26 cellular contexts compared by ENCODE assay signal in the genomic region with DNA sequence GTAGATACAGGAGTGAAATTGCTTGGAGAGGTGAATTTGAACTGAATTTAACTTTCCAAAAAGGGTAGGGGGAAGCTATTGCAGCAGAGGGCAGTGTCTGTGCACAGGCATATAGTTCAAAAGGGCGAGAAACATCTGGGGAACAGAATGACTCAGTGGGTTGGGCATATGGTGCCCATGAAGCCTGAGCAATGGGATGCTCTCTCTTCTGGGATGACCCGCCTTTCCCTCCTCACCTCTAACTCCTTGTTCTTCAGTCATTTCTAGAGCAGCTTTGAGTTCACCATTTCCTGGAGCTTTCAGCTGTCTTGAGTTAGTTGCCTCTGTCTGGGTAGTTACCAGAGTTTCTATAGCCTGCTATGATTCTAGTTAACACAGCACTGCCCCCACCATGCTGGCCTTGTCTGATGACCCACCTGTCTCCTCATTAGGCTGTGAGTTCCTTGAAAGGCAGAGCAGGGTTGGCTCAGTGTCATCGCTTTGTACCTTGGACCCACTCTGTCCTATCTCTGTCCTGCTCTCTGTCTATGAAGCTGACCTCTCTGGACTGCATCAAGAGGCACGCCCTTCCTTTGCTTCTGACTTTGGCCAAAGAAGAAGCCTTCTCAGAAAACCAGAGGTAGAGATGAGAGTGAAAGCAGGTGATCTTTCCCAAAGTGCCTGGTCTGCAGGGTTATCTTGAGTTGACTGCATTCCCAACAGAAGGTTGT.
DNase-seq lines count a peak whose midpoint lies in the region; ATAC-seq and TF ChIP-seq lines count a peak whose summit lies in the region.
"Had no signal": no experiment of that assay in that cellular context is flagged by ENCODE, and none has a peak within 500 bp of the region (broad histone marks: within the 10 kb centered on the region; RNA-seq: fewer than 3 reads in every experiment).

No MANE protein-coding gene starts in this region.

- H3K9me3 ChIP-seq in breast epithelium: no peaks in the 10 kb centered on the region
- no peaks in the 10 kb centered on the region for H3K9me3 ChIP-seq in mucosa of descending colon
- H3K9me3 ChIP-seq in tibial nerve: no peaks in the 10 kb centered on the region
- H3K9me3 ChIP-seq: BE2C had no signal

- peaks cover 7% of the 10 kb centered on the region for H3K4me1 Mint-ChIP-seq in MCF 10A (ENCODE audit: insufficient read depth, unreplicated experiment)
- no peaks in the 10 kb centered on the region for H3K4me1 Mint-ChIP-seq in activated T-cell treated with anti-CD3 and anti-CD28 coated beads, Interleukin-2, amount 50 U/mL, for 72 hours (ENCODE audit: low read depth)
- H3K4me1 Mint-ChIP-seq: GM23338 had no signal

- intact Hi-C loops in MCF 10A (cut with micrococcal nuclease): no loop called here
- intact Hi-C loops in breast epithelium (cut with DNase I; ENCODE audit: low total_unique reads): no loop called here
- intact Hi-C loops in mucosa of descending colon (cut with DNase I, micrococcal nuclease): no loop called here

- TF ChIP-seq POLR2A in breast epithelium (IDR thresholded peaks at IDR 0.05): no peak
- TF ChIP-seq POLR2A in erythroblast (IDR thresholded peaks at IDR 0.05; ENCODE audit: low read length): no peak
- TF ChIP-seq POLR2A in tibial nerve (IDR thresholded peaks at IDR 0.05): no peak

- POLR2A ChIA-PET in MCF 10A (lab: Yijun Ruan, JAX): no interaction called here

- no peaks in the 10 kb centered on the region for H3K27me3 Mint-ChIP-seq in MCF 10A (ENCODE audit: insufficient read depth, unreplicated experiment)
- no peaks in the 10 kb centered on the region for H3K27me3 Mint-ChIP-seq in activated T-cell treated with anti-CD3 and anti-CD28 coated beads, Interleukin-2, amount 50 U/mL, for 72 hours (ENCODE audit: low read depth)

- DNase-seq in MCF 10A (ENCODE audit: unreplicated experiment) (peak; percentile 8), breast epithelium (ENCODE audit: low spot score in 2 of 2) (no peak), erythroblast (lab: John Stamatoyannopoulos, UW) (peak; percentile 14 to 28), mucosa of descending colon (no peak), tibial nerve (ENCODE audit: low spot score in 2 of 2) (no peak)
- DNase-seq in activated naive CD4-positive, alpha-beta T cell (lab: John Stamatoyannopoulos, UW): no peak
- no peak for DNase-seq in activated T-cell treated with anti-CD3 and anti-CD28 coated beads, Interleukin-2, amount 50 U/mL, for 72 hours
- DNase-seq: 8988T, ACHN, BE2C, EL, GDM1, H9, HFFc6, IMR-90, NCI-H1048, NCI-H1417, NCI-H1694 treated with DMSO at 0.1 percent for 48 hours, NCI-H2081, NCI-H2227 treated with DMSO at 0.1 percent for 48 hours, NCI-H510A, NCI-H69, SHP77 had no signal

- H3K4me3 Mint-ChIP-seq in MCF 10A (ENCODE audit: unreplicated experiment): no peak overlapping the region
- no peak overlapping the region for H3K4me3 Mint-ChIP-seq in activated T-cell treated with anti-CD3 and anti-CD28 coated beads, Interleukin-2, amount 50 U/mL, for 72 hours
- H3K4me3 Mint-ChIP-seq: GM23338, H9, HFFc6 had no signal

- ATAC-seq in mucosa of descending colon: peak; percentile 68
- ATAC-seq in activated T-cell treated with anti-CD3 and anti-CD28 coated beads, Interleukin-2, amount 50 U/mL, for 72 hours (replicated peaks in 1 of 2): no peak
- ATAC-seq: GM23338 had no signal

- H3K27ac ChIP-seq in breast epithelium: no peak overlapping the region
- no peak overlapping the region for H3K27ac ChIP-seq in tibial nerve
- H3K27ac ChIP-seq: KMS-11, RWPE1 had no signal

- no TSS peak for BruUV-seq in MCF 10A (replicated peaks; lab: Mats Ljungman, UMichigan)

- no peak overlapping the region for H3K27ac Mint-ChIP-seq in MCF 10A (ENCODE audit: low read depth, unreplicated experiment)
- no peak overlapping the region for H3K27ac Mint-ChIP-seq in activated T-cell treated with anti-CD3 and anti-CD28 coated beads, Interleukin-2, amount 50 U/mL, for 72 hours
- H3K27ac Mint-ChIP-seq: GM23338, H9, HFFc6 had no signal

- CTCF ChIA-PET in MCF 10A (lab: Yijun Ruan, JAX): no interaction called here

- H3K9me3 Mint-ChIP-seq in MCF 10A (ENCODE audit: unreplicated experiment): no peaks in the 10 kb centered on the region
- H3K9me3 Mint-ChIP-seq in activated T-cell treated with anti-CD3 and anti-CD28 coated beads, Interleukin-2, amount 50 U/mL, for 72 hours: peaks cover 0 to 2% of the 10 kb centered on the region in 2 donors
- H3K9me3 Mint-ChIP-seq: GM23338, H9, HFFc6 had no signal

- WGBS in tibial nerve, 2 donors: 95 to 98% methylated on average over 4 of the region's 4 CpGs

- H3K27me3 ChIP-seq in breast epithelium (no peaks in the 10 kb centered on the region), tibial nerve (no peaks in the 10 kb centered on the region)
- H3K27me3 ChIP-seq: BE2C had no signal

- no peaks in the 10 kb centered on the region for H3K36me3 ChIP-seq in breast epithelium
- no peaks in the 10 kb centered on the region for H3K36me3 ChIP-seq in mucosa of descending colon (ENCODE audit: low read depth)
- no peaks in the 10 kb centered on the region for H3K36me3 ChIP-seq in tibial nerve
- H3K36me3 ChIP-seq: BE2C had no signal

- no peak overlapping the region for H3K4me3 ChIP-seq in breast epithelium
- H3K4me3 ChIP-seq in mucosa of descending colon: no peak overlapping the region
- H3K4me3 ChIP-seq in tibial nerve: no peak overlapping the region
- H3K4me3 ChIP-seq: GM23338 had no signal

- no peaks in the 10 kb centered on the region for H3K36me3 Mint-ChIP-seq in MCF 10A (ENCODE audit: insufficient read depth, unreplicated experiment)
- H3K36me3 Mint-ChIP-seq in activated T-cell treated with anti-CD3 and anti-CD28 coated beads, Interleukin-2, amount 50 U/mL, for 72 hours (ENCODE audit: insufficient read depth in 2 of 2): no peaks in the 10 kb centered on the region

- TF ChIP-seq CTCF in MCF 10A (IDR thresholded peaks at IDR 0.05; ENCODE audit: unreplicated experiment): no peak
- no peak for TF ChIP-seq CTCF in breast epithelium (IDR thresholded peaks at IDR 0.05)
- TF ChIP-seq CTCF in mucosa of descending colon (IDR thresholded peaks at IDR 0.05): no peak
- TF ChIP-seq CTCF in tibial nerve (IDR thresholded peaks at IDR 0.05): no peak

- H3K4me1 ChIP-seq in breast epithelium (no peaks in the 10 kb centered on the region), mucosa of descending colon (ENCODE audit: low read depth) (peaks cover 11% of the 10 kb centered on the region), tibial nerve (peaks cover 0 to 9% (median 1%) of the 10 kb centered on the region in 4 donors)
- H3K4me1 ChIP-seq: BE2C had no signal

- TF ChIP-seq EP300 in tibial nerve (IDR thresholded peaks at IDR 0.05): no peak

Comparison
In these comparisons a context has a peak if more than half of its experiments do, and no peak if none do; other contexts are left out.
1. DNase-seq: peak in MCF 10A (single experiment) and erythroblast (2 of 2); none in breast epithelium (0 of 2), mucosa of descending colon (0 of 3), activated naive CD4-positive, alpha-beta T cell (0 of 4), activated T-cell treated with anti-CD3 and anti-CD28 coated beads, Interleukin-2, amount 50 U/mL, for 72 hours (0 of 2) and tibial nerve (0 of 2).